7 cellular contexts compared by ENCODE assay signal in the genomic region with DNA sequence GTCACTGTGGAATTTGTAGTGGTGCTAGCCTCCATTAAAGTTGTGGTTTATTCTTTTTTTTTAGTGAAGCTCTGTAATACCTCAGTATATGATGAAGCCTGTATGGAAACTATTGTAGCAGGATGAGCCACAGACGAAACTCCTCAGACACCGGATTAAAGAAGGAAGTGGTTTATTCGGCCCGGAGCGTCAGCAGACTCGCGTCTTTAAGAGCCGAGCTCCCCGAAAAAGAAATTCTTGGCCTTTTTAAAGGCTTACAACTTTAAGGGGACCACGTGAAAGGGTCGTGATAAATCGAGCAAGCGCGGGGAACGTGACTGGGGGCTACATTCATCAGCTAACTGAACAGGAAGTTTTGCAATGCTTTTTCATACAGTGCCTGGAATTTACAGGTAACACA.
A peak's percentile ranks its signal among the peaks of the same experiment; 100 is the strongest.
DNase-seq lines count a peak whose midpoint lies in the region; ATAC-seq lines count a peak whose summit lies in the region.

No MANE protein-coding gene starts in this region.

- ATAC-seq in GM18511 (IDR thresholded peaks at IDR 0.05; ENCODE audit: unreplicated experiment) (peak; percentile 70), GM19455 (IDR thresholded peaks at IDR 0.05; ENCODE audit: unreplicated experiment) (no peak)

- peak; percentile 90 for DNase-seq in MV-4-11 (lab: John Stamatoyannopoulos, UW)
- DNase-seq in activated effector memory CD4-positive, alpha-beta T cell treated with anti-CD3 and anti-CD28 coated beads, Interleukin-2, amount 50 U/mL, for 16 hours = peak; percentile 71
- DNase-seq in stimulated activated CD4-positive, alpha-beta T cell treated with anti-CD3 and anti-CD28 coated beads, Interleukin-1b, Interleukin-23, amount 100 ng/mL, for 48 hours = peak; percentile 43
- no peak for DNase-seq in NCI-H2171 treated with DMSO at 0.1 percent for 48 hours (lab: John Stamatoyannopoulos, UW)
- no peak for DNase-seq in NCI-H345 (lab: John Stamatoyannopoulos, UW)

Comparison
In these comparisons a context has a peak if more than half of its experiments do, and no peak if none do; other contexts are left out.
1. DNase-seq: peak in MV-4-11 (single experiment), activated effector memory CD4-positive, alpha-beta T cell treated with anti-CD3 and anti-CD28 coated beads, Interleukin-2, amount 50 U/mL, for 16 hours (single experiment) and stimulated activated CD4-positive, alpha-beta T cell treated with anti-CD3 and anti-CD28 coated beads, Interleukin-1b, Interleukin-23, amount 100 ng/mL, for 48 hours (single experiment); none in NCI-H2171 treated with DMSO at 0.1 percent for 48 hours (single experiment) and NCI-H345 (single experiment).